ENCODE assay signal across 31 cellular contexts in the genomic region with DNA sequence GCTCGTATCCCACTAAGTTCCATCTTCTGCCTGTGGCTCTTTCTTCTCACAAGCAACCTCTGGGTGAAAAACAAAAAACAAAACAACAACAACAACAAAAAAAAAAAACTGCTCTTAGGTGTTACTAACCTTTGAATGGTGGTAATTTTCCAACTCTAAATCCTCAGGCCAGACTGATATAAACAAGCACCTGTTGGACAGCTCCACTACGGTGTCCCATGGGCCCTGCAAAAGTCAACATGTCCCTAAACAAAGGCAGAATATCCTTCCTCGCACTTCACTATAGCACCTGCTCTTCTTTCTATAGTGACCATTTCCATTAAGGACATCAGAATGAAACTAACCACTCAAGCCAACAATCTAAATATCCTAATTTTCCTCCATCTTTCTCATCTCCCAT. TPM values are rescaled to one million over a fixed set of nuclear protein-coding genes. Genes with fewer than 3 reads are reported as not detected.
"Had no signal": no experiment of that assay in that cellular context is flagged by ENCODE, and none has a peak within 500 bp of the region (broad histone marks: within the 10 kb centered on the region; RNA-seq: fewer than 3 reads in every experiment).

No MANE protein-coding gene starts in this region.

- H3K9me3 Mint-ChIP-seq: nephron progenitor cell, type B pancreatic cell had no signal

- H3K4me1 ChIP-seq: left lung, psoas muscle, testis had no signal

- DNase-seq: cortex of kidney; effector memory CD8-positive, alpha-beta T cell; erythroblast; esophagus squamous epithelium; foreskin melanocyte; glutamatergic neuron; heart right ventricle; hippocampal formation; left cardiac atrium; left lung; mesenchymal stem cell; naive thymus-derived CD4-positive, alpha-beta T cell; nephron progenitor cell; nucleus accumbens; ovary; posterior cingulate gyrus; psoas muscle; right cardiac atrium; sigmoid colon; stimulated activated CD4-positive, alpha-beta T cell treated with anti-CD3 and anti-CD28 coated beads, Interleukin-4, amount 100 ng/mL, for 4 hours; stimulated activated naive CD8-positive, alpha-beta T cell treated with anti-CD3 and anti-CD28 coated beads, Interleukin-15, Interleukin-2, amounts not matched to agents 100 U/mL and 50 U/mL, for 24 hours; substantia nigra; testis; tibial artery had no signal

- H3K36me3 ChIP-seq: esophagus squamous epithelium, heart right ventricle, left lung, ovary, sigmoid colon, tibial artery had no signal

- H3K27ac Mint-ChIP-seq: effector memory CD8-positive, alpha-beta T cell; mesothelial cell of epicardium; naive thymus-derived CD4-positive, alpha-beta T cell; nephron progenitor cell; stimulated activated memory B cell treated with anti-CD40 and anti-IgM and Interleukin-4, amounts not matched to agents 10 μg/mL and 1 μg/mL and 100 μg/mL, for 72 hours; type B pancreatic cell had no signal

- H3K9me3 ChIP-seq: esophagus squamous epithelium, heart right ventricle, left lung, ovary, psoas muscle, sigmoid colon, testis, tibial artery had no signal

- H3K4me1 Mint-ChIP-seq: naive thymus-derived CD4-positive, alpha-beta T cell had no signal

- H3K4me3 ChIP-seq: esophagus squamous epithelium, heart right ventricle, left lung, ovary, psoas muscle, sigmoid colon, testis, tibial artery had no signal

- H3K36me3 Mint-ChIP-seq: mesothelial cell of epicardium; naive thymus-derived CD4-positive, alpha-beta T cell; stimulated activated memory B cell treated with anti-CD40 and anti-IgM and Interleukin-4, amounts not matched to agents 10 μg/mL and 1 μg/mL and 100 μg/mL, for 72 hours; type B pancreatic cell had no signal

- H3K4me3 Mint-ChIP-seq: effector memory CD8-positive, alpha-beta T cell; mesothelial cell of epicardium; naive thymus-derived CD4-positive, alpha-beta T cell; nephron progenitor cell; stimulated activated memory B cell treated with anti-CD40 and anti-IgM and Interleukin-4, amounts not matched to agents 10 μg/mL and 1 μg/mL and 100 μg/mL, for 72 hours; type B pancreatic cell had no signal

- H3K27me3 ChIP-seq: heart right ventricle, left lung, ovary, sigmoid colon, testis, tibial artery had no signal

- ATAC-seq: effector memory CD8-positive, alpha-beta T cell; heart right ventricle; left cardiac atrium; left lung; naive thymus-derived CD4-positive, alpha-beta T cell; psoas muscle; right cardiac atrium; stimulated activated memory B cell treated with anti-CD40 and anti-IgM and Interleukin-4, amounts not matched to agents 10 μg/mL and 1 μg/mL and 100 μg/mL, for 72 hours; stimulated activated naive CD8-positive, alpha-beta T cell treated with anti-CD3 and anti-CD28 coated beads, Interleukin-15, Interleukin-2, amounts not matched to agents 100 U/mL and 50 U/mL, for 24 hours had no signal

- FAIRE-seq: endometrium, islet of Langerhans had no signal

- H3K27ac ChIP-seq: esophagus squamous epithelium, heart right ventricle, left lung, ovary, psoas muscle, sigmoid colon, testis, tibial artery had no signal

RNA-seq across cellular contexts. Expression of gene PARM1, which starts 54.6 kb away (rescaled TPM):
- total RNA-seq: dermis microvascular lymphatic vessel endothelial cell, lung microvascular endothelial cell had no signal
